8 cellular contexts compared by ENCODE assay signal in genomic region chr2:43226558-43226954, GRCh38. TPM values are rescaled to one million over a fixed set of nuclear protein-coding genes. Genes with fewer than 3 reads are reported as not detected.
DNase-seq lines count a peak whose midpoint lies in the region; ATAC-seq and TF ChIP-seq lines count a peak whose summit lies in the region.

Gene ZFP36L2 (minus strand): TSS chr2:43226606. CDS start chr2:43226315, 291 bp downstream.

- H3K27ac Mint-ChIP-seq in HFFc6 = peak within 1 kb of the TSS; percentile 87
- peak within 1 kb of the TSS; percentile 92 for H3K27ac Mint-ChIP-seq in activated naive CD4-positive, alpha-beta T cell treated with anti-CD3 and anti-CD28 coated beads for 36 hours

- peaks cover 8% of the 10 kb centered on the region for H3K36me3 ChIP-seq in GM06990 (ENCODE audit: control insufficient read depth, insufficient read depth, low read length)
- peaks cover 10% of the 10 kb centered on the region for H3K36me3 ChIP-seq in SK-N-MC (ENCODE audit: insufficient read depth, low read length)
- peaks cover 0 to 46% of the 10 kb centered on the region in 2 donors for H3K36me3 ChIP-seq in gastroesophageal sphincter

- H3K36me3 Mint-ChIP-seq in HFFc6 (ENCODE audit: low read depth) = peaks cover 24% of the 10 kb centered on the region
- H3K36me3 Mint-ChIP-seq in activated naive CD4-positive, alpha-beta T cell treated with anti-CD3 and anti-CD28 coated beads for 36 hours (ENCODE audit: low read depth) = peaks cover 36% of the 10 kb centered on the region

- H3K27ac ChIP-seq in SK-N-MC = peak within 1 kb of the TSS; percentile 76
- H3K27ac ChIP-seq in gastroesophageal sphincter = peak within 1 kb of the TSS; percentile 96 to 99 (median 98)
- peak within 1 kb of the TSS; percentile 96 for H3K27ac ChIP-seq in temporal lobe (ENCODE audit: low read depth, low read length)

- DNase-seq in GM06990 (ENCODE audit: extremely low read depth, insufficient read length) (peak; percentile 96), HFFc6 (peak; percentile 92), NCI-H1048 (lab: John Stamatoyannopoulos, UW) (peak; percentile 90), SK-N-MC (ENCODE audit: low read depth, low spot score) (no peak), nucleus accumbens (lab: John Stamatoyannopoulos, UW) (peak; percentile 58 to 98 (median 92))
- DNase-seq in activated naive CD4-positive, alpha-beta T cell treated with anti-CD3 and anti-CD28 coated beads for 36 hours = peak; percentile 95

- H3K27me3 ChIP-seq in GM06990 (replicated peaks; ENCODE audit: control insufficient read depth, insufficient read depth, low read length) (no peaks in the 10 kb centered on the region), gastroesophageal sphincter (no peaks in the 10 kb centered on the region)

- peaks cover 38% of the 10 kb centered on the region for H3K4me1 Mint-ChIP-seq in HFFc6 (ENCODE audit: low read depth)
- H3K4me1 Mint-ChIP-seq in activated naive CD4-positive, alpha-beta T cell treated with anti-CD3 and anti-CD28 coated beads for 36 hours (ENCODE audit: low read depth) = peaks cover 36% of the 10 kb centered on the region

- peak within 1 kb of the TSS; percentile 90 for H3K4me3 ChIP-seq in GM06990 (replicated peaks; ENCODE audit: low read depth, low read length)
- peak within 1 kb of the TSS; percentile 97 for H3K4me3 ChIP-seq in SK-N-MC
- H3K4me3 ChIP-seq in gastroesophageal sphincter = peak within 1 kb of the TSS; percentile 73 to 90

- TF ChIP-seq EP300 in gastroesophageal sphincter (IDR thresholded peaks at IDR 0.05) = no peak

- intact Hi-C loops in activated naive CD4-positive, alpha-beta T cell treated with anti-CD3 and anti-CD28 coated beads for 36 hours (cut with micrococcal nuclease) = loop anchor here (1.0 kb wide), 8 partner anchors 31 to 416 kb away; no protein-coding TSS in a partner anchor

- TF ChIP-seq POLR2A in gastroesophageal sphincter (IDR thresholded peaks at IDR 0.05) = peak; percentile 99 to 100

- peak within 1 kb of the TSS; percentile 90 for H3K4me3 Mint-ChIP-seq in HFFc6
- peak within 1 kb of the TSS; percentile 97 for H3K4me3 Mint-ChIP-seq in activated naive CD4-positive, alpha-beta T cell treated with anti-CD3 and anti-CD28 coated beads for 36 hours

- no peaks in the 10 kb centered on the region for H3K9me3 Mint-ChIP-seq in HFFc6
- no peaks in the 10 kb centered on the region for H3K9me3 Mint-ChIP-seq in activated naive CD4-positive, alpha-beta T cell treated with anti-CD3 and anti-CD28 coated beads for 36 hours

- H3K9me3 ChIP-seq in SK-N-MC (ENCODE audit: low read depth, low read length) (no peaks in the 10 kb centered on the region), gastroesophageal sphincter (no peaks in the 10 kb centered on the region)

- peak within 1 kb of the TSS; percentile 85 for H3K9ac ChIP-seq in SK-N-MC (ENCODE audit: insufficient read length)

- peak; percentile 83 for ATAC-seq in gastroesophageal sphincter

- WGBS in gastroesophageal sphincter (ENCODE audit: low coverage in 1 of 2), 2 donors = no CpG with 5 or more reads among the region's 58 CpGs

- peaks cover 5 to 56% (median 17%) of the 10 kb centered on the region in 3 donors for H3K4me1 ChIP-seq in gastroesophageal sphincter

- TF ChIP-seq CTCF in GM06990 (IDR thresholded peaks at IDR 0.05; ENCODE audit: insufficient read depth, low read length, poor library complexity, severe bottlenecking) = no peak
- TF ChIP-seq CTCF in HFFc6 (IDR thresholded peaks at IDR 0.05) = no peak; the same call in 1 of the 2 replicates
- TF ChIP-seq CTCF in gastroesophageal sphincter (IDR thresholded peaks at IDR 0.05) = peak in 1 of 4 experiments; percentile 39

- H3K27me3 Mint-ChIP-seq in HFFc6 (ENCODE audit: insufficient read depth) = no peaks in the 10 kb centered on the region; the same call in 1 of the 2 replicates
- H3K27me3 Mint-ChIP-seq in activated naive CD4-positive, alpha-beta T cell treated with anti-CD3 and anti-CD28 coated beads for 36 hours (ENCODE audit: low read depth) = no peaks in the 10 kb centered on the region

- CTCF ChIA-PET in activated naive CD4-positive, alpha-beta T cell treated with anti-CD3 and anti-CD28 coated beads for 36 hours (lab: Charles Lee) = interaction anchor here (1.5 to 13.9 kb wide), 8 partner anchors 9 to 280 kb away, joined by 3 to 505 read pairs (median 55); no protein-coding TSS in a partner anchor

RNA-seq across cellular contexts. Expression of gene ZFP36L2, which starts in this region (rescaled TPM):
- total RNA-seq in HFFc6 (2021; fragmentation: NEBNext Ultra II Directional; extraction: Animal tissue kit (Norgen Biotek cat#: 25700)) = 10 to 100 TPM; 66.6 to 94.5 (median 81.5) TPM
- total RNA-seq in activated naive CD4-positive, alpha-beta T cell treated with anti-CD3 and anti-CD28 coated beads for 36 hours = 10 to 100 TPM; 37.3 to 38.4 TPM
- 10 to 100 TPM; 50.9 to 83.2 (median 73.4) TPM for total RNA-seq in gastroesophageal sphincter
- 9.6 TPM for total RNA-seq in temporal lobe
